ENCODE assay signal across 1 cellular context in the genomic region with DNA sequence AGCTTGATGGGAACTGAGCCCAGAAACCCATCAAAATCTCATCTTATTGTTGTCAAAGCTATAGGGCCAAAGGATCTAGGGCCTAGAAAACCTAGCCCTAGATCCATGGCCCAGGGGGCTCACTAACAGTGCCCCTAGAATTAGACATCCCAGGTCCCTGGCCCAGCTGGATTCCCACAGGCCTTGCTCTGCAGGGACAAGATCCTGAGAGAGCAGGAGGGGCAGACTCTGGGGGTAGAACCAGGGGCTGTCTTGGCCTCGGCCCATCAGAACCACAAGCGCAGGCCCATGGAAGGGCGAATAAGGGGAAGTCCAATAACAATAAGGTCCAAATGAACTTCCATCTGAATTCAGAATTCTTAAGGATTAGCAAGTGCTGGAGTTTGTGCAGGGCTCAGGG.
TF ChIP-seq lines count a peak whose summit lies in the region.

No MANE protein-coding gene starts in this region.

TF ChIP-seq in A549, 52 proteins besides CTCF, POLR2A, EP300 and RAD21 (continued from another document):
- TF ChIP-seq HMGXB4 (CRISPR knock-in tag; IDR thresholded peaks at IDR 0.05; ENCODE audit: borderline replicate concordance) = no peak
- no peak for TF ChIP-seq BCL3 (IDR thresholded peaks at IDR 0.05)
- no peak for TF ChIP-seq RARB (CRISPR knock-in tag; IDR thresholded peaks at IDR 0.05)
- TF ChIP-seq ZFP36 (IDR thresholded peaks at IDR 0.05; ENCODE audit: borderline replicate concordance, partially characterized antibody) = no peak
- no peak for TF ChIP-seq HOXB5 (CRISPR knock-in tag; IDR thresholded peaks at IDR 0.05)
- TF ChIP-seq MYC (IDR thresholded peaks at IDR 0.05; ENCODE audit: borderline replicate concordance, low read length) = no peak
- no peak for TF ChIP-seq RCOR1 (IDR thresholded peaks at IDR 0.05; ENCODE audit: low read depth, low read length)
